Comparison of ENCODE assay signal across 10 cellular contexts in the genomic region with DNA sequence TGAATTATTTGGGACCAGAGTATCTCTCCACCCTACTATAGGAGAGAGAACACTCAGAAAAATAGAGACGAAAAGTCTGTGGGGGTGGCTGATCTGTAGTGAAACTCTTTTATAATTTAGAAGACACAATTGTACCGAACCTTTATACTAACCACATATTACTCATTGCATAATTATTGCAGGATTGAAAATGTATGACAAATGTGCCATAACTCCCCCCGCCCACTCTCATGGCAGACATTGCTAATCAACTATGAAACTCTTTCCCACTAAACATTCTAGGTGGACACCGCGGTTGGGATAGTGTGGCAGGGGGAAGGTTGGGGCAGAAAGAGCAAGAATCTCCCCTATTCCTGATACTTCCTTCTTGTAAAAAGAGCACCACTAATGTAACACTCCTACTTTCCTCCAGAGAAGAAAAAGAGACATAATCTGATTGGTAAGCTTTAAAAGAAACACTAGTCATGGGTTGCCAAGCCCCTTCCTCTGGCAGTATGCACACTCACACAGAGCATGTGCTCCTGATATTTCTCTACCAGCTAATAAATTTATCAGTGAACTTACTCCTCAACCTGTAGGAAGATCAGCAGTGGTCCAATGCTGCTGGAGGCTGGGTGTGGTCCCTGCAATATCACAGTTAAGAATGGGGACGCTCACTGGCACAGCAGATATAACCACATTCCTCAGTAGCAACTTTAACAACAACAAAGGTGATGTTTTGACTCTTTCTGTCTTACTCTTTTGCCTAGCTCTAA. TPM values are rescaled to one million over a fixed set of nuclear protein-coding genes. Genes with fewer than 3 reads are reported as not detected.
DNase-seq lines count a peak whose midpoint lies in the region; FAIRE-seq and TF ChIP-seq lines count a peak whose summit lies in the region.
"Had no signal": no experiment of that assay in that cellular context is flagged by ENCODE, and none has a peak within 500 bp of the region (broad histone marks: within the 10 kb centered on the region; RNA-seq: fewer than 3 reads in every experiment).

No MANE protein-coding gene starts in this region.

- H3K36me3 Mint-ChIP-seq in type B pancreatic cell, result no peaks in the 10 kb centered on the region

- peak overlapping the region; percentile 86 for H3K27ac Mint-ChIP-seq in type B pancreatic cell
- H3K27ac Mint-ChIP-seq: IgD-negative memory B cell had no signal

- H3K4me3 Mint-ChIP-seq in type B pancreatic cell, result peak overlapping the region; percentile 43

- no peak for FAIRE-seq in GM12892 (lab: Jason Lieb, UNC)

- TF ChIP-seq POLR2A in erythroblast (IDR thresholded peaks at IDR 0.05; ENCODE audit: low read length) (no peak), GM12892 (IDR thresholded peaks at IDR 0.05; ENCODE audit: low read depth, low read length) (no peak)

- no peak for TF ChIP-seq CTCF in type B pancreatic cell (conservative IDR thresholded peaks at IDR 0.05)

- H3K4me1 Mint-ChIP-seq in type B pancreatic cell (ENCODE audit: unreplicated experiment), result peaks cover 21% of the 10 kb centered on the region

- no peaks in the 10 kb centered on the region for H3K27me3 Mint-ChIP-seq in type B pancreatic cell
- H3K27me3 Mint-ChIP-seq: IgD-negative memory B cell had no signal

- H3K9me3 Mint-ChIP-seq in type B pancreatic cell, result peaks cover 24% of the 10 kb centered on the region
- H3K9me3 Mint-ChIP-seq: IgD-negative memory B cell had no signal

- DNase-seq in stimulated activated naive CD4-positive, alpha-beta T cell treated with Interleukin-2 at 50 U/mL for 16 hours (lab: John Stamatoyannopoulos, UW), result peak; percentile 70
- no peak for DNase-seq in stimulated activated naive CD4-positive, alpha-beta T cell (lab: John Stamatoyannopoulos, UW)
- DNase-seq in activated CD4-positive, CD25-positive, alpha-beta regulatory T cell treated with anti-CD3 and anti-CD28 coated beads, Interleukin-2, amount 50 U/mL, for 72 hours, result peak; percentile 53
- DNase-seq in erythroblast (lab: John Stamatoyannopoulos, UW), result peak; percentile 32 to 58
- DNase-seq in type B pancreatic cell (ENCODE audit: extremely low spot score, unreplicated experiment), result no peak
- DNase-seq in Ammon's horn (ENCODE audit: low spot score), result no peak
- no peak for DNase-seq in central memory CD4-positive, alpha-beta T cell
- no peak for DNase-seq in GM12892 (ENCODE audit: insufficient read length)
- DNase-seq: NCI-H526 had no signal

RNA-seq across cellular contexts. Expression of a gene that starts 18.7 kb away (rescaled TPM):
- 36.9 and 55.2 TPM in 2 replicates for total RNA-seq in type B pancreatic cell (ENCODE audit: low replicate concordance)
- 15.3 TPM for polyA plus RNA-seq in GM12892 (2012; ENCODE audit: missing spikeins)

Comparison
In these comparisons a context has a peak if more than half of its experiments do, and no peak if none do; other contexts are left out.
1. DNase-seq: peak in stimulated activated naive CD4-positive, alpha-beta T cell treated with Interleukin-2 at 50 U/mL for 16 hours (single experiment), activated CD4-positive, CD25-positive, alpha-beta regulatory T cell treated with anti-CD3 and anti-CD28 coated beads, Interleukin-2, amount 50 U/mL, for 72 hours (single experiment) and erythroblast (2 of 2); none in stimulated activated naive CD4-positive, alpha-beta T cell (0 of 6), type B pancreatic cell (single experiment), Ammon's horn (single experiment), central memory CD4-positive, alpha-beta T cell (single experiment) and GM12892 (single experiment).